ENCODE assay signal across 20 cellular contexts in genomic region chr17:28216032-28216431, GRCh38.
"Had no signal": no experiment of that assay in that cellular context is flagged by ENCODE, and none has a peak within 500 bp of the region (broad histone marks: within the 10 kb centered on the region; RNA-seq: fewer than 3 reads in every experiment).

No MANE protein-coding gene starts in this region.

- DNase-seq: activated CD4-positive, alpha-beta T cell treated with anti-CD3 and anti-CD28 coated beads for 1 hour; activated CD4-positive, alpha-beta T cell treated with anti-CD3 and anti-CD28 coated beads, Interleukin-2, amount 50 U/mL, for 4 hours; activated naive CD4-positive, alpha-beta T cell treated with anti-CD3 and anti-CD28 coated beads, Interleukin-2, amount 50 U/mL, for 16 hours; amniotic stem cell; colonic mucosa; esophagus squamous epithelium; glutamatergic neuron; hypothalamus; kidney; left ventricle myocardium superior; mesendoderm; stimulated activated CD4-positive, alpha-beta T cell treated with anti-CD3 and anti-CD28 coated beads, Interleukin-4, amount 100 ng/mL, for 1 hour; stomach; T1000 had no signal

- H3K4me3 Mint-ChIP-seq: natural killer cell treated with Interleukin-12 subunit alpha and Interleukin-12 subunit beta and Interleukin-15 and Interleukin-18, amount 100 ng/mL, for 72 hours had no signal

- ATAC-seq: left ventricle myocardium superior; natural killer cell treated with Interleukin-12 subunit alpha and Interleukin-12 subunit beta and Interleukin-15 and Interleukin-18, amount 100 ng/mL, for 72 hours had no signal

- H3K36me3 Mint-ChIP-seq: natural killer cell treated with Interleukin-12 subunit alpha and Interleukin-12 subunit beta and Interleukin-15 and Interleukin-18, amount 100 ng/mL, for 72 hours had no signal

- H3K4me1 ChIP-seq: colonic mucosa, esophagus squamous epithelium, right atrium auricular region, stomach had no signal

- H3K27me3 ChIP-seq: colonic mucosa, esophagus squamous epithelium, foreskin keratinocyte, right atrium auricular region, stomach had no signal

- H3K27ac ChIP-seq: colonic mucosa, esophagus squamous epithelium, foreskin keratinocyte, right atrium auricular region, skin epidermis, stomach, thoracic aorta had no signal

- H3K27me3 Mint-ChIP-seq: progenitor cell of endocrine pancreas had no signal

- H3K9me3 Mint-ChIP-seq: natural killer cell treated with Interleukin-12 subunit alpha and Interleukin-12 subunit beta and Interleukin-15 and Interleukin-18, amount 100 ng/mL, for 72 hours had no signal

- H3K4me3 ChIP-seq: colonic mucosa, esophagus squamous epithelium, right atrium auricular region, skin epidermis, stomach, thoracic aorta had no signal

- H3K36me3 ChIP-seq: colonic mucosa, esophagus squamous epithelium, right atrium auricular region, stomach, thoracic aorta had no signal
